ENCODE assay signal across 2 cellular contexts in the genomic region with DNA sequence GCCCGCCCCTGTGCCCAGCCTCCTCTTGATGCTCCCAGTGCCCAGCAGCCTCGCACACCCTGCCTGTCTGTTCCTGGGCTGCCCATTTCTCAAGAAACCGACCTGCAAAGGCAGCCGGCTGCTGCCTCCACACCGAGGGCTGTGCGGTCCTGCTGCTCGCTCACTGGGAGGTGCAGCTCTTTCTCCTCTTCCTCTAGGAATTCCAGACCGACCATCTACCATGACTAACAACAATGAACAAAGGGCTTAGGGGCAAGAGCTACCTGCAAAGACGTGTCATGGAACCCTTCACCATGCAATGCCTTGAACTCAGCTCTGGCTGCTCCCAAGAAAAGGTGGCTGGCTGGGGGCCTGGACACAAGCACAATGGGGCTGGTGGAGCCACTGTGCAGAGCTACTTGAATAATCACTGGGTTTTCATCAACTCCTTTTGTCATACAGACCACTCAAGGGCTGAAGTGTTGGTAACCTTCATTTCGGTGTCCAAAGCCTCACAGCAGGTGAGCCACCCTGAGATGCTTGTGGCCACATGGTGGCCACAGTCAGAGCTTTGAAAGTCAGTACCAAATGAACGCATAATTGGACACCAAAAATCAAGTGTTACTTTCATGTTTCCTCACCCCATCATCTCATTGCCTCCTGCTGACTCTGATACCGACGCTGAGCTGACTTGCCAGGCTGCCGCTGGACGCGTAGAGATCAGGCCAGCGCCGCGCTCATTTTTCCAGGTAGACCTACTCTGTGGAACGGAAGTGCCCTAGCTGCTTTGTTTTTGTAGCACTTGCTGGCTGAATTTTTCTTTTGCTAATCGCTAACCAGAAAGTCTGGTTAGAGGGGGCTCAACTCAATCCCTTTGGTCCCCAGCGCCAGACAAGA.
TF ChIP-seq lines count a peak whose summit lies in the region.

No MANE protein-coding gene starts in this region.

TF ChIP-seq in SK-N-SH, 30 proteins besides CTCF, POLR2A, EP300 and RAD21:
- TF ChIP-seq RXRA (IDR thresholded peaks at IDR 0.05; ENCODE audit: borderline replicate concordance, low read depth), result no peak
- TF ChIP-seq RCOR1 (IDR thresholded peaks at IDR 0.05; ENCODE audit: low read length), result no peak
- no peak for TF ChIP-seq EZH2phosphoT487 (IDR thresholded peaks at IDR 0.05; ENCODE audit: borderline replicate concordance, low read depth)

TF ChIP-seq in SK-N-SH treated with all-trans-retinoic acid at 6 μM for 48 hours, 23 proteins besides CTCF, POLR2A, EP300 and RAD21 (continued from another document):
- TF ChIP-seq BACH2 (CRISPR knock-in tag; IDR thresholded peaks at IDR 0.05; ENCODE audit: borderline replicate concordance) (no peak), ZFP30 (CRISPR knock-in tag; IDR thresholded peaks at IDR 0.05) (no peak), PPARA (CRISPR knock-in tag; IDR thresholded peaks at IDR 0.05; ENCODE audit: borderline replicate concordance) (no peak), ISL1 (CRISPR knock-in tag; IDR thresholded peaks at IDR 0.05) (no peak), ZNF565 (CRISPR knock-in tag; conservative IDR thresholded peaks at IDR 0.05; ENCODE audit: low read depth) (no peak), ZNF8 (CRISPR knock-in tag; IDR thresholded peaks at IDR 0.05) (no peak), ESRRG (CRISPR knock-in tag; IDR thresholded peaks at IDR 0.05) (no peak), RARB (CRISPR knock-in tag; IDR thresholded peaks at IDR 0.05) (no peak), CSDC2 (CRISPR knock-in tag; IDR thresholded peaks at IDR 0.05) (no peak), ZNF70 (CRISPR knock-in tag; IDR thresholded peaks at IDR 0.05) (no peak), TCF4 (CRISPR knock-in tag; IDR thresholded peaks at IDR 0.05; ENCODE audit: borderline replicate concordance) (no peak)
- TF ChIP-seq, protein P1, sequence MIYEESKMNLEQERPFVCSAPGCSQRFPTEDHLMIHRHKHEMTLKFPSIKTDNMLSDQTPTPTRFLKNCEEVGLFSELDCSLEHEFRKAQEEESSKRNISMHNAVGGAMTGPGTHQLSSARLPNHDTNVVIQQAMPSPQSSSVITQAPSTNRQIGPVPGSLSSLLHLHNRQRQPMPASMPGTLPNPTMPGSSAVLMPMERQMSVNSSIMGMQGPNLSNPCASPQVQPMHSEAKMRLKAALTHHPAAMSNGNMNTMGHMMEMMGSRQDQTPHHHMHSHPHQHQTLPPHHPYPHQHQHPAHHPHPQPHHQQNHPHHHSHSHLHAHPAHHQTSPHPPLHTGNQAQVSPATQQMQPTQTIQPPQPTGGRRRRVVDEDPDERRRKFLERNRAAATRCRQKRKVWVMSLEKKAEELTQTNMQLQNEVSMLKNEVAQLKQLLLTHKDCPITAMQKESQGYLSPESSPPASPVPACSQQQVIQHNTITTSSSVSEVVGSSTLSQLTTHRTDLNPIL (CRISPR knock-in tag; IDR thresholded peaks at IDR 0.05; ENCODE audit: low read depth), result no peak
- TF ChIP-seq, protein P2, sequence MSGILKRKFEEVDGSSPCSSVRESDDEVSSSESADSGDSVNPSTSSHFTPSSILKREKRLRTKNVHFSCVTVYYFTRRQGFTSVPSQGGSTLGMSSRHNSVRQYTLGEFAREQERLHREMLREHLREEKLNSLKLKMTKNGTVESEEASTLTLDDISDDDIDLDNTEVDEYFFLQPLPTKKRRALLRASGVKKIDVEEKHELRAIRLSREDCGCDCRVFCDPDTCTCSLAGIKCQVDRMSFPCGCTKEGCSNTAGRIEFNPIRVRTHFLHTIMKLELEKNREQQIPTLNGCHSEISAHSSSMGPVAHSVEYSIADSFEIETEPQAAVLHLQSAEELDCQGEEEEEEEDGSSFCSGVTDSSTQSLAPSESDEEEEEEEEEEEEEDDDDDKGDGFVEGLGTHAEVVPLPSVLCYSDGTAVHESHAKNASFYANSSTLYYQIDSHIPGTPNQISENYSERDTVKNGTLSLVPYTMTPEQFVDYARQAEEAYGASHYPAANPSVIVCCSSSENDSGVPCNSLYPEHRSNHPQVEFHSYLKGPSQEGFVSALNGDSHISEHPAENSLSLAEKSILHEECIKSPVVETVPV (CRISPR knock-in tag; IDR thresholded peaks at IDR 0.05), result no peak
- TF ChIP-seq, protein P3, sequence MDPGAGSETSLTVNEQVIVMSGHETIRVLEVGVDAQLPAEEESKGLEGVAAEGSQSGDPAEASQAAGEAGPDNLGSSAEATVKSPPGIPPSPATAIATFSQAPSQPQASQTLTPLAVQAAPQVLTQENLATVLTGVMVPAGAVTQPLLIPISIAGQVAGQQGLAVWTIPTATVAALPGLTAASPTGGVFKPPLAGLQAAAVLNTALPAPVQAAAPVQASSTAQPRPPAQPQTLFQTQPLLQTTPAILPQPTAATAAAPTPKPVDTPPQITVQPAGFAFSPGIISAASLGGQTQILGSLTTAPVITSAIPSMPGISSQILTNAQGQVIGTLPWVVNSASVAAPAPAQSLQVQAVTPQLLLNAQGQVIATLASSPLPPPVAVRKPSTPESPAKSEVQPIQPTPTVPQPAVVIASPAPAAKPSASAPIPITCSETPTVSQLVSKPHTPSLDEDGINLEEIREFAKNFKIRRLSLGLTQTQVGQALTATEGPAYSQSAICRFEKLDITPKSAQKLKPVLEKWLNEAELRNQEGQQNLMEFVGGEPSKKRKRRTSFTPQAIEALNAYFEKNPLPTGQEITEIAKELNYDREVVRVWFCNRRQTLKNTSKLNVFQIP (CRISPR knock-in tag; IDR thresholded peaks at IDR 0.05; ENCODE audit: borderline replicate concordance, low read depth), result no peak
- TF ChIP-seq, protein P4, sequence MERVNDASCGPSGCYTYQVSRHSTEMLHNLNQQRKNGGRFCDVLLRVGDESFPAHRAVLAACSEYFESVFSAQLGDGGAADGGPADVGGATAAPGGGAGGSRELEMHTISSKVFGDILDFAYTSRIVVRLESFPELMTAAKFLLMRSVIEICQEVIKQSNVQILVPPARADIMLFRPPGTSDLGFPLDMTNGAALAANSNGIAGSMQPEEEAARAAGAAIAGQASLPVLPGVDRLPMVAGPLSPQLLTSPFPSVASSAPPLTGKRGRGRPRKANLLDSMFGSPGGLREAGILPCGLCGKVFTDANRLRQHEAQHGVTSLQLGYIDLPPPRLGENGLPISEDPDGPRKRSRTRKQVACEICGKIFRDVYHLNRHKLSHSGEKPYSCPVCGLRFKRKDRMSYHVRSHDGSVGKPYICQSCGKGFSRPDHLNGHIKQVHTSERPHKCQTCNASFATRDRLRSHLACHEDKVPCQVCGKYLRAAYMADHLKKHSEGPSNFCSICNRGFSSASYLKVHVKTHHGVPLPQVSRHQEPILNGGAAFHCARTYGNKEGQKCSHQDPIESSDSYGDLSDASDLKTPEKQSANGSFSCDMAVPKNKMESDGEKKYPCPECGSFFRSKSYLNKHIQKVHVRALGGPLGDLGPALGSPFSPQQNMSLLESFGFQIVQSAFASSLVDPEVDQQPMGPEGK (CRISPR knock-in tag; IDR thresholded peaks at IDR 0.05; ENCODE audit: borderline replicate concordance), result no peak
TF ChIP-seq in SK-N-SH treated with all-trans-retinoic acid at 6 μM for 48 hours: peak in this region for 0.
